Comparison of ENCODE assay signal across 8 cellular contexts in the genomic region with DNA sequence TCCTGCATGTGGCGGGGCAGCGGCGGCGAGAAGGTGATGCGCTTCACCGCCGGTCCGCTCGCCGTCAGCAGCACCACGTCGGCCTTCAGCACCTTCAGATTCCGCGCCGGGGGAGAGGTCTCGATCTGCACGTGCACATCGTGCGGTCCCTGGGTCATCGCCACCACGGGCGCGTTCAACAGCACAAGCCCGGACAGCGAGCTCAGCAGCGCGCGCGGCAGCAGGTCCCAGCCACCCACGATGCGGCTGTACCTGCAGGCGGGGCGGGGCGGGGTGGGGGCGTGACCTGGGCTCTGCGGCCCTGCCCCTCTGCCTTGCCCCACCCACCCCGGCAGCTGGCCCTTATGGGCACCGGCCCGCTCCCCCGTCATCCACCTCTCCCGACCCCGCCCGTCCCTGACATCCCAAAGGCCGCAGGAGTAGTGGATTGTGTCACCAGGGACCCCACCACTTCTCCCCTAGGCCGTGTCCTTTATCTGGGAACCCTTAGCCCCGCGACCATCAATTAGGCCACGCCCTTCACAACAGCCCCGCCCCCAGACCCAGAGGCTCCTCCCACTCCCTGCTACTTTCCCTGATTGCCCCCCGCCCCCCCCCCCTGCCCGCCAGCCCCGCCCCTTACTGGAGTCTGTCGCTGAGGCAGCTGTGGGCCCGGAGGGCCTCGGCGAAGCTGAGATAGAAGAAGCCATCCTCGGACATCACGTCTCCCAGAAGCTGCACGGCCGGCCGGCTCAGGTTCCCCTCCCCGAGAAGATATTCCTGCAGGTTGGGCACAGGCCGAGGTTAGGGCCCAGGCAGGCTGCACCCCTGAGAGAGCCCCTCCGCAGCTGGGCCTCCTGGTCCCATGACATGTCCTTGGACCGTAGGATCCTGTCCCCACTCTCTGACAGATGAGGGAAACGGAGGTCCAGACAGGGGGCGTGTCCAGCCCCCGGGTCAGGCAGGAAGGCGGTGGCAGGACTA. TPM values are rescaled to one million over a fixed set of nuclear protein-coding genes. Genes with fewer than 3 reads are reported as not detected.
DNase-seq lines count a peak whose midpoint lies in the region; ATAC-seq and TF ChIP-seq lines count a peak whose summit lies in the region.

No MANE protein-coding gene starts in this region.

- H3K27ac Mint-ChIP-seq in CD8-positive, alpha-beta memory T cell, result peak overlapping the region; percentile 68 to 92 (median 86)

- TF ChIP-seq CTCF in foreskin keratinocyte (conservative IDR thresholded peaks at IDR 0.05), result no peak

- H3K27ac ChIP-seq in CD8-positive, alpha-beta memory T cell (ENCODE audit: low read depth, low read length), result peak overlapping the region; percentile 38
- no peak overlapping the region for H3K27ac ChIP-seq in foreskin keratinocyte
- H3K27ac ChIP-seq in skeletal muscle tissue (ENCODE audit: low read depth, low read length), result no peak overlapping the region

- H3K27me3 ChIP-seq in CD8-positive, alpha-beta memory T cell (ENCODE audit: insufficient read depth, low read length, poor library complexity, severe bottlenecking), result no peaks in the 10 kb centered on the region
- no peaks in the 10 kb centered on the region for H3K27me3 ChIP-seq in foreskin keratinocyte
- H3K27me3 ChIP-seq in skeletal muscle tissue (ENCODE audit: control insufficient read depth in 3 of 3, insufficient read depth in 3 of 3, low read length in 3 of 3), result peaks cover 0 to 9% (median 7%) of the 10 kb centered on the region in 3 donors

- DNase-seq in CD8-positive, alpha-beta memory T cell, result peak in 4 of 5 donors; percentile 50 to 71 (median 70)
- DNase-seq in NCI-H2029 treated with DMSO at 0.1 percent for 48 hours (lab: John Stamatoyannopoulos, UW), result peak; percentile 4
- peak; percentile 64 for DNase-seq in activated T-cell treated with anti-CD3 and anti-CD28 coated beads for 48 hours (ENCODE audit: low read depth)
- DNase-seq in foreskin keratinocyte, result peak in 1 of 2 donors; percentile 51
- DNase-seq in posterior cingulate gyrus, result no peak
- DNase-seq in SIG-M5 (lab: John Stamatoyannopoulos, UW), result no peak

- H3K36me3 ChIP-seq in CD8-positive, alpha-beta memory T cell (ENCODE audit: insufficient read depth, low read length), result no peaks in the 10 kb centered on the region
- H3K36me3 ChIP-seq in skeletal muscle tissue (ENCODE audit: control insufficient read depth in 3 of 3, insufficient read depth in 3 of 3, low read length in 3 of 3), result peaks cover 4 to 23% (median 15%) of the 10 kb centered on the region in 3 donors

- H3K4me3 ChIP-seq in CD8-positive, alpha-beta memory T cell (ENCODE audit: low read length), result peak overlapping the region; percentile 59
- peak overlapping the region; percentile 43 to 65 (median 57) for H3K4me3 ChIP-seq in skeletal muscle tissue (ENCODE audit: low read length in 3 of 3)

- POLR2A ChIA-PET in CD8-positive, alpha-beta memory T cell (lab: Charles Lee), result interaction anchor here (0.5 to 1.1 kb wide), 2 partner anchors 38 to 546 kb away, joined by 3 to 7 read pairs; a partner anchor contains a TSS

- H3K9ac ChIP-seq in skeletal muscle tissue (ENCODE audit: low read depth in 1 of 3, low read length in 3 of 3), result peak overlapping the region in 1 of 3 donors; percentile 33

- peak; percentile 74 for ATAC-seq in foreskin keratinocyte
- no peak for ATAC-seq in GM21526 (IDR thresholded peaks at IDR 0.05; ENCODE audit: low FRiP score, unreplicated experiment)

- no peaks in the 10 kb centered on the region for H3K9me3 Mint-ChIP-seq in CD8-positive, alpha-beta memory T cell

- intact Hi-C loops in posterior cingulate gyrus (cut with DNase I), result no loop called here

- peaks cover 7 to 24% (median 16%) of the 10 kb centered on the region in 3 donors for H3K4me1 Mint-ChIP-seq in CD8-positive, alpha-beta memory T cell

- H3K36me3 Mint-ChIP-seq in CD8-positive, alpha-beta memory T cell, result peaks cover 0 to 10% (median 0%) of the 10 kb centered on the region in 3 donors

- peaks cover 5% of the 10 kb centered on the region for H3K4me1 ChIP-seq in CD8-positive, alpha-beta memory T cell (ENCODE audit: insufficient read depth, low read length)
- H3K4me1 ChIP-seq in foreskin keratinocyte, result no peaks in the 10 kb centered on the region
- peaks cover 6 to 11% (median 10%) of the 10 kb centered on the region in 3 donors for H3K4me1 ChIP-seq in skeletal muscle tissue (ENCODE audit: control insufficient read depth in 3 of 3, insufficient read depth in 3 of 3, low read length in 3 of 3)

- CTCF ChIA-PET in CD8-positive, alpha-beta memory T cell (lab: Charles Lee), result interaction anchor here (0.7 to 1.7 kb wide), 10 partner anchors 9 to 78 kb away, joined by 3 to 6 read pairs (median 3); a partner anchor contains a TSS

- peak overlapping the region; percentile 65 to 85 (median 83) for H3K4me3 Mint-ChIP-seq in CD8-positive, alpha-beta memory T cell

- no peaks in the 10 kb centered on the region for H3K9me3 ChIP-seq in CD8-positive, alpha-beta memory T cell (ENCODE audit: low read length)
- no peaks in the 10 kb centered on the region for H3K9me3 ChIP-seq in skeletal muscle tissue (ENCODE audit: control insufficient read depth in 3 of 3, low read length in 3 of 3)

- peaks cover 0 to 2% of the 10 kb centered on the region in 2 donors for H3K27me3 Mint-ChIP-seq in CD8-positive, alpha-beta memory T cell

RNA-seq across cellular contexts. Expression of a gene that starts 6.1 kb away (rescaled TPM):
- total RNA-seq in CD8-positive, alpha-beta memory T cell, result 10 to 100 TPM; 35.6 to 39.1 TPM
- polyA plus RNA-seq in CD8-positive, alpha-beta memory T cell, result 13.1 TPM
- total RNA-seq in foreskin keratinocyte (0.44 and 0.46 TPM in 2 replicates), skeletal muscle tissue (0.52 TPM)
- polyA plus RNA-seq in foreskin keratinocyte, result 0.26 and 0.28 TPM in 2 replicates

RNA-seq across cellular contexts. Expression of a gene that starts 13.1 kb away (rescaled TPM):
- 10 to 100 TPM; 31.7 to 33.5 TPM for total RNA-seq in CD8-positive, alpha-beta memory T cell
- polyA plus RNA-seq in CD8-positive, alpha-beta memory T cell, result 16.8 TPM
- total RNA-seq in foreskin keratinocyte, result 12.4 and 14.7 TPM in 2 replicates
- 20.5 and 27.4 TPM in 2 replicates for polyA plus RNA-seq in foreskin keratinocyte
- total RNA-seq in skeletal muscle tissue, result 7.3 TPM

RNA-seq across cellular contexts. Expression of a gene that starts 13.5 kb away (rescaled TPM):
- total RNA-seq in CD8-positive, alpha-beta memory T cell, result 10 to 100 TPM; 32.8 to 33.6 TPM
- polyA plus RNA-seq in CD8-positive, alpha-beta memory T cell, result 4.7 TPM
- total RNA-seq in foreskin keratinocyte (20.8 and 22.5 TPM in 2 replicates), skeletal muscle tissue (3.1 TPM)
- 75.0 and 75.6 TPM in 2 replicates for polyA plus RNA-seq in foreskin keratinocyte

RNA-seq across cellular contexts. Expression of a gene that starts 23.3 kb away (rescaled TPM):
- total RNA-seq in CD8-positive, alpha-beta memory T cell, result 10 to 100 TPM; 91.6 to 98.7 TPM
- 28.4 TPM for polyA plus RNA-seq in CD8-positive, alpha-beta memory T cell
- total RNA-seq in foreskin keratinocyte, result 56.4 and 57.6 TPM in 2 replicates
- 51.5 and 55.9 TPM in 2 replicates for polyA plus RNA-seq in foreskin keratinocyte
- total RNA-seq in skeletal muscle tissue, result 17.2 TPM

RNA-seq across cellular contexts. Expression of a gene that starts 38.4 kb away (rescaled TPM):
- 10 to 100 TPM; 57.7 to 59.9 TPM for total RNA-seq in CD8-positive, alpha-beta memory T cell
- polyA plus RNA-seq in CD8-positive, alpha-beta memory T cell, result 1.7 TPM
- total RNA-seq in foreskin keratinocyte (15.4 and 15.9 TPM in 2 replicates), skeletal muscle tissue (2.1 TPM)
- polyA plus RNA-seq in foreskin keratinocyte, result 27.6 and 28.2 TPM in 2 replicates

Comparison
In these comparisons a context has a peak if more than half of its experiments do, and no peak if none do; other contexts are left out.
1. DNase-seq: peak in CD8-positive, alpha-beta memory T cell (4 of 5), NCI-H2029 treated with DMSO at 0.1 percent for 48 hours (single experiment) and activated T-cell treated with anti-CD3 and anti-CD28 coated beads for 48 hours (single experiment); none in posterior cingulate gyrus (0 of 10) and SIG-M5 (single experiment).
2. RNA of a gene that starts 6.1 kb away (total RNA-seq): 35.6 to 39.1 TPM in CD8-positive, alpha-beta memory T cell; 0.52 TPM in skeletal muscle tissue (single experiment) and 0.44 to 0.46 TPM in foreskin keratinocyte; every median in the first group is over 10 times any median in the second.